1 cellular context compared by ENCODE assay signal in the genomic region with DNA sequence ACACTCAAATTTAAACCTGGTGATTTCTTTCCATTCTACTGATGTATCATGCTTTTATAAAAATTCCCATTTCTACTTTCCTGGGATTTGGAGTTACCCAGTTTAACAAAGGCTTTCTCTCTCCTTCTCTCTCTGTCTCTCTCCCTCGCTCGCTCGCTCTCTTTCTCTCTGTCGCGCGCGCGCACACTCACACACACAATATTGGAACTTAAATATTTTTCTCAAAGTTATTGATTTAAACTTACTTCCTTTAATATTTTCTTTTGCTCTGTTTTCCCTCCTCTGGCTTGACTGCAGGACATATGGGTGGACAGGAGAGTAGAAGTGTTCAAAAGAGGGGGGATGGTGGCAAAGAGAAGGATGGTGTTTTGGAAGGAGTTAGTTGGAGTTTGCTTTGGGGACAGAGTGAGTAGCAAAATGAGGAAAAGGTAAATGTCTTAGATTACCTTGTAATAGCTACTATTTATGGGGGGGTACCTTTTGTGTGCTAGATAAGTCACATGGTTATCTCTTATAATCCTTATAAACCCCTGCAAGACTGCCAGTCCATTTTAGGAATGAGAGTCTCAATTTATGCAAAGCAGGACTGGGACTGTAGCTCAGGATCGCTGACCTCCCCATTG.
TF ChIP-seq lines count a peak whose summit lies in the region.

No MANE protein-coding gene starts in this region.

TF ChIP-seq in K562, 482 proteins besides CTCF, POLR2A, EP300 and RAD21 (continued from another document and continues in another):
- TF ChIP-seq, protein P1, sequence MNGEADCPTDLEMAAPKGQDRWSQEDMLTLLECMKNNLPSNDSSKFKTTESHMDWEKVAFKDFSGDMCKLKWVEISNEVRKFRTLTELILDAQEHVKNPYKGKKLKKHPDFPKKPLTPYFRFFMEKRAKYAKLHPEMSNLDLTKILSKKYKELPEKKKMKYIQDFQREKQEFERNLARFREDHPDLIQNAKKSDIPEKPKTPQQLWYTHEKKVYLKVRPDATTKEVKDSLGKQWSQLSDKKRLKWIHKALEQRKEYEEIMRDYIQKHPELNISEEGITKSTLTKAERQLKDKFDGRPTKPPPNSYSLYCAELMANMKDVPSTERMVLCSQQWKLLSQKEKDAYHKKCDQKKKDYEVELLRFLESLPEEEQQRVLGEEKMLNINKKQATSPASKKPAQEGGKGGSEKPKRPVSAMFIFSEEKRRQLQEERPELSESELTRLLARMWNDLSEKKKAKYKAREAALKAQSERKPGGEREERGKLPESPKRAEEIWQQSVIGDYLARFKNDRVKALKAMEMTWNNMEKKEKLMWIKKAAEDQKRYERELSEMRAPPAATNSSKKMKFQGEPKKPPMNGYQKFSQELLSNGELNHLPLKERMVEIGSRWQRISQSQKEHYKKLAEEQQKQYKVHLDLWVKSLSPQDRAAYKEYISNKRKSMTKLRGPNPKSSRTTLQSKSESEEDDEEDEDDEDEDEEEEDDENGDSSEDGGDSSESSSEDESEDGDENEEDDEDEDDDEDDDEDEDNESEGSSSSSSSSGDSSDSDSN (IDR thresholded peaks at IDR 0.05; ENCODE audit: borderline replicate concordance in 1 of 2, low read depth in 2 of 2, low read length in 2 of 2), result no peak
- no peak for TF ChIP-seq ZNF140 (CRISPR knock-in tag; IDR thresholded peaks at IDR 0.05)
- no peak for TF ChIP-seq FIP1L1 (IDR thresholded peaks at IDR 0.05; ENCODE audit: low read depth, low read length, poor library complexity, severe bottlenecking)
- peak; percentile 57; the same call in 1 of the 2 replicates for TF ChIP-seq NFRKB (IDR thresholded peaks at IDR 0.05; ENCODE audit: low read depth)
- no peak for TF ChIP-seq NCOA4 (IDR thresholded peaks at IDR 0.05; ENCODE audit: partially characterized antibody)
- TF ChIP-seq, protein P2, sequence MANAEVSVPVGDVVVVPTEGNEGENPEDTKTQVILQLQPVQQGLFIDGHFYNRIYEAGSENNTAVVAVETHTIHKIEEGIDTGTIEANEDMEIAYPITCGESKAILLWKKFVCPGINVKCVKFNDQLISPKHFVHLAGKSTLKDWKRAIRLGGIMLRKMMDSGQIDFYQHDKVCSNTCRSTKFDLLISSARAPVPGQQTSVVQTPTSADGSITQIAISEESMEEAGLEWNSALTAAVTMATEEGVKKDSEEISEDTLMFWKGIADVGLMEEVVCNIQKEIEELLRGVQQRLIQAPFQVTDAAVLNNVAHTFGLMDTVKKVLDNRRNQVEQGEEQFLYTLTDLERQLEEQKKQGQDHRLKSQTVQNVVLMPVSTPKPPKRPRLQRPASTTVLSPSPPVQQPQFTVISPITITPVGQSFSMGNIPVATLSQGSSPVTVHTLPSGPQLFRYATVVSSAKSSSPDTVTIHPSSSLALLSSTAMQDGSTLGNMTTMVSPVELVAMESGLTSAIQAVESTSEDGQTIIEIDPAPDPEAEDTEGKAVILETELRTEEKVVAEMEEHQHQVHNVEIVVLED (CRISPR knock-in tag; IDR thresholded peaks at IDR 0.05), result no peak
- TF ChIP-seq, protein P3, sequence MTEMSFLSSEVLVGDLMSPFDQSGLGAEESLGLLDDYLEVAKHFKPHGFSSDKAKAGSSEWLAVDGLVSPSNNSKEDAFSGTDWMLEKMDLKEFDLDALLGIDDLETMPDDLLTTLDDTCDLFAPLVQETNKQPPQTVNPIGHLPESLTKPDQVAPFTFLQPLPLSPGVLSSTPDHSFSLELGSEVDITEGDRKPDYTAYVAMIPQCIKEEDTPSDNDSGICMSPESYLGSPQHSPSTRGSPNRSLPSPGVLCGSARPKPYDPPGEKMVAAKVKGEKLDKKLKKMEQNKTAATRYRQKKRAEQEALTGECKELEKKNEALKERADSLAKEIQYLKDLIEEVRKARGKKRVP (CRISPR knock-in tag; IDR thresholded peaks at IDR 0.05), result no peak
- no peak for TF ChIP-seq NEUROD1 (IDR thresholded peaks at IDR 0.05; ENCODE audit: borderline replicate concordance, low read depth, low read length, partially characterized antibody)
- no peak for TF ChIP-seq NBN (IDR thresholded peaks at IDR 0.05; ENCODE audit: low read depth)
- no peak for TF ChIP-seq PCBP1 (IDR thresholded peaks at IDR 0.05; ENCODE audit: low read depth, low read length, poor library complexity, severe bottlenecking)
- no peak for TF ChIP-seq HEY1 (CRISPR knock-in tag; IDR thresholded peaks at IDR 0.05; ENCODE audit: borderline replicate concordance)
- TF ChIP-seq MTA1 (IDR thresholded peaks at IDR 0.05; ENCODE audit: borderline replicate concordance), result no peak
- 0 out of 4 replicates have a peak, but pooled peaks of 1 of the 2 experiments have one; percentile 16 for TF ChIP-seq TEAD1 (CRISPR knock-in tag; IDR thresholded peaks at IDR 0.05)
- no peak for TF ChIP-seq TEAD2 (tag; IDR thresholded peaks at IDR 0.05)
- TF ChIP-seq SMARCB1 (IDR thresholded peaks at IDR 0.05; ENCODE audit: insufficient read length, low read depth), result no peak
- TF ChIP-seq ZNF586 (CRISPR knock-in tag; conservative IDR thresholded peaks at IDR 0.05), result no peak
- no peak for TF ChIP-seq SMAD4 (CRISPR knock-in tag; conservative IDR thresholded peaks at IDR 0.05)
- TF ChIP-seq SNRNP70 (optimal IDR thresholded peaks at IDR 0.05; ENCODE audit: low read depth, low read length), result no peak
- TF ChIP-seq MAFF (IDR thresholded peaks at IDR 0.05; ENCODE audit: low read length), result no peak
- TF ChIP-seq GABPB2 (CRISPR knock-in tag; conservative IDR thresholded peaks at IDR 0.05), result no peak
- TF ChIP-seq, protein P4, sequence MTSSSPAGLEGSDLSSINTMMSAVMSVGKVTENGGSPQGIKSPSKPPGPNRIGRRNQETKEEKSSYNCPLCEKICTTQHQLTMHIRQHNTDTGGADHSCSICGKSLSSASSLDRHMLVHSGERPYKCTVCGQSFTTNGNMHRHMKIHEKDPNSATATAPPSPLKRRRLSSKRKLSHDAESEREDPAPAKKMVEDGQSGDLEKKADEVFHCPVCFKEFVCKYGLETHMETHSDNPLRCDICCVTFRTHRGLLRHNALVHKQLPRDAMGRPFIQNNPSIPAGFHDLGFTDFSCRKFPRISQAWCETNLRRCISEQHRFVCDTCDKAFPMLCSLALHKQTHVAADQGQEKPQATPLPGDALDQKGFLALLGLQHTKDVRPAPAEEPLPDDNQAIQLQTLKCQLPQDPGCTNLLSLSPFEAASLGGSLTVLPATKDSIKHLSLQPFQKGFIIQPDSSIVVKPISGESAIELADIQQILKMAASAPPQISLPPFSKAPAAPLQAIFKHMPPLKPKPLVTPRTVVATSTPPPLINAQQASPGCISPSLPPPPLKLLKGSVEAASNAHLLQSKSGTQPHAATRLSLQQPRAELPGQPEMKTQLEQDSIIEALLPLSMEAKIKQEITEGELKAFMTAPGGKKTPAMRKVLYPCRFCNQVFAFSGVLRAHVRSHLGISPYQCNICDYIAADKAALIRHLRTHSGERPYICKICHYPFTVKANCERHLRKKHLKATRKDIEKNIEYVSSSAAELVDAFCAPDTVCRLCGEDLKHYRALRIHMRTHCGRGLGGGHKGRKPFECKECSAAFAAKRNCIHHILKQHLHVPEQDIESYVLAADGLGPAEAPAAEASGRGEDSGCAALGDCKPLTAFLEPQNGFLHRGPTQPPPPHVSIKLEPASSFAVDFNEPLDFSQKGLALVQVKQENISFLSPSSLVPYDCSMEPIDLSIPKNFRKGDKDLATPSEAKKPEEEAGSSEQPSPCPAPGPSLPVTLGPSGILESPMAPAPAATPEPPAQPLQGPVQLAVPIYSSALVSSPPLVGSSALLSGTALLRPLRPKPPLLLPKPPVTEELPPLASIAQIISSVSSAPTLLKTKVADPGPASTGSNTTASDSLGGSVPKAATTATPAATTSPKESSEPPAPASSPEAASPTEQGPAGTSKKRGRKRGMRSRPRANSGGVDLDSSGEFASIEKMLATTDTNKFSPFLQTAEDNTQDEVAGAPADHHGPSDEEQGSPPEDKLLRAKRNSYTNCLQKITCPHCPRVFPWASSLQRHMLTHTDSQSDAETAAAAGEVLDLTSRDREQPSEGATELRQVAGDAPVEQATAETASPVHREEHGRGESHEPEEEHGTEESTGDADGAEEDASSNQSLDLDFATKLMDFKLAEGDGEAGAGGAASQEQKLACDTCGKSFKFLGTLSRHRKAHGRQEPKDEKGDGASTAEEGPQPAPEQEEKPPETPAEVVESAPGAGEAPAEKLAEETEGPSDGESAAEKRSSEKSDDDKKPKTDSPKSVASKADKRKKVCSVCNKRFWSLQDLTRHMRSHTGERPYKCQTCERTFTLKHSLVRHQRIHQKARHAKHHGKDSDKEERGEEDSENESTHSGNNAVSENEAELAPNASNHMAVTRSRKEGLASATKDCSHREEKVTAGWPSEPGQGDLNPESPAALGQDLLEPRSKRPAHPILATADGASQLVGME (CRISPR knock-in tag; IDR thresholded peaks at IDR 0.05), result no peak
- no peak for TF ChIP-seq KAT7 (CRISPR knock-in tag; IDR thresholded peaks at IDR 0.05; ENCODE audit: borderline replicate concordance)
- TF ChIP-seq, protein P5, sequence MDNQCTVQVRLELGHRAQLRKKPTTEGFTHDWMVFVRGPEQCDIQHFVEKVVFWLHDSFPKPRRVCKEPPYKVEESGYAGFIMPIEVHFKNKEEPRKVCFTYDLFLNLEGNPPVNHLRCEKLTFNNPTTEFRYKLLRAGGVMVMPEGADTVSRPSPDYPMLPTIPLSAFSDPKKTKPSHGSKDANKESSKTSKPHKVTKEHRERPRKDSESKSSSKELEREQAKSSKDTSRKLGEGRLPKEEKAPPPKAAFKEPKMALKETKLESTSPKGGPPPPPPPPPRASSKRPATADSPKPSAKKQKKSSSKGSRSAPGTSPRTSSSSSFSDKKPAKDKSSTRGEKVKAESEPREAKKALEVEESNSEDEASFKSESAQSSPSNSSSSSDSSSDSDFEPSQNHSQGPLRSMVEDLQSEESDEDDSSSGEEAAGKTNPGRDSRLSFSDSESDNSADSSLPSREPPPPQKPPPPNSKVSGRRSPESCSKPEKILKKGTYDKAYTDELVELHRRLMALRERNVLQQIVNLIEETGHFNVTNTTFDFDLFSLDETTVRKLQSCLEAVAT (IDR thresholded peaks at IDR 0.05), result peak in 1 of 2 experiments; percentile 12; a peak in 2 of 4 replicates
- peak; percentile 44 to 56 for TF ChIP-seq NRF1 (conservative IDR thresholded peaks at IDR 0.05 in 1 of 2, IDR thresholded peaks at IDR 0.05 in 1 of 2)
- TF ChIP-seq, protein P6, sequence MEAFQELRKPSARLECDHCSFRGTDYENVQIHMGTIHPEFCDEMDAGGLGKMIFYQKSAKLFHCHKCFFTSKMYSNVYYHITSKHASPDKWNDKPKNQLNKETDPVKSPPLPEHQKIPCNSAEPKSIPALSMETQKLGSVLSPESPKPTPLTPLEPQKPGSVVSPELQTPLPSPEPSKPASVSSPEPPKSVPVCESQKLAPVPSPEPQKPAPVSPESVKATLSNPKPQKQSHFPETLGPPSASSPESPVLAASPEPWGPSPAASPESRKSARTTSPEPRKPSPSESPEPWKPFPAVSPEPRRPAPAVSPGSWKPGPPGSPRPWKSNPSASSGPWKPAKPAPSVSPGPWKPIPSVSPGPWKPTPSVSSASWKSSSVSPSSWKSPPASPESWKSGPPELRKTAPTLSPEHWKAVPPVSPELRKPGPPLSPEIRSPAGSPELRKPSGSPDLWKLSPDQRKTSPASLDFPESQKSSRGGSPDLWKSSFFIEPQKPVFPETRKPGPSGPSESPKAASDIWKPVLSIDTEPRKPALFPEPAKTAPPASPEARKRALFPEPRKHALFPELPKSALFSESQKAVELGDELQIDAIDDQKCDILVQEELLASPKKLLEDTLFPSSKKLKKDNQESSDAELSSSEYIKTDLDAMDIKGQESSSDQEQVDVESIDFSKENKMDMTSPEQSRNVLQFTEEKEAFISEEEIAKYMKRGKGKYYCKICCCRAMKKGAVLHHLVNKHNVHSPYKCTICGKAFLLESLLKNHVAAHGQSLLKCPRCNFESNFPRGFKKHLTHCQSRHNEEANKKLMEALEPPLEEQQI (IDR thresholded peaks at IDR 0.05), result no peak
- TF ChIP-seq DMBX1 (CRISPR knock-in tag; IDR thresholded peaks at IDR 0.05; ENCODE audit: borderline replicate concordance), result no peak
- no peak for TF ChIP-seq HLTF (IDR thresholded peaks at IDR 0.05)
- TF ChIP-seq CHD2 (IDR thresholded peaks at IDR 0.05; ENCODE audit: low read depth, low read length), result no peak
- TF ChIP-seq, protein P7, sequence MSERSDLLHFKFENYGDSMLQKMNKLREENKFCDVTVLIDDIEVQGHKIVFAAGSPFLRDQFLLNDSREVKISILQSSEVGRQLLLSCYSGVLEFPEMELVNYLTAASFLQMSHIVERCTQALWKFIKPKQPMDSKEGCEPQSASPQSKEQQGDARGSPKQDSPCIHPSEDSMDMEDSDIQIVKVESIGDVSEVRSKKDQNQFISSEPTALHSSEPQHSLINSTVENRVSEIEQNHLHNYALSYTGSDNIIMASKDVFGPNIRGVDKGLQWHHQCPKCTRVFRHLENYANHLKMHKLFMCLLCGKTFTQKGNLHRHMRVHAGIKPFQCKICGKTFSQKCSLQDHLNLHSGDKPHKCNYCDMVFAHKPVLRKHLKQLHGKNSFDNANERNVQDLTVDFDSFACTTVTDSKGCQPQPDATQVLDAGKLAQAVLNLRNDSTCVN (CRISPR knock-in tag; IDR thresholded peaks at IDR 0.05), result peak; percentile 8; the same call in 1 of the 2 replicates
- TF ChIP-seq ZSCAN32 (CRISPR knock-in tag; IDR thresholded peaks at IDR 0.05), result no peak
- TF ChIP-seq OTX1 (CRISPR knock-in tag; IDR thresholded peaks at IDR 0.05), result no peak
- TF ChIP-seq, protein P8, sequence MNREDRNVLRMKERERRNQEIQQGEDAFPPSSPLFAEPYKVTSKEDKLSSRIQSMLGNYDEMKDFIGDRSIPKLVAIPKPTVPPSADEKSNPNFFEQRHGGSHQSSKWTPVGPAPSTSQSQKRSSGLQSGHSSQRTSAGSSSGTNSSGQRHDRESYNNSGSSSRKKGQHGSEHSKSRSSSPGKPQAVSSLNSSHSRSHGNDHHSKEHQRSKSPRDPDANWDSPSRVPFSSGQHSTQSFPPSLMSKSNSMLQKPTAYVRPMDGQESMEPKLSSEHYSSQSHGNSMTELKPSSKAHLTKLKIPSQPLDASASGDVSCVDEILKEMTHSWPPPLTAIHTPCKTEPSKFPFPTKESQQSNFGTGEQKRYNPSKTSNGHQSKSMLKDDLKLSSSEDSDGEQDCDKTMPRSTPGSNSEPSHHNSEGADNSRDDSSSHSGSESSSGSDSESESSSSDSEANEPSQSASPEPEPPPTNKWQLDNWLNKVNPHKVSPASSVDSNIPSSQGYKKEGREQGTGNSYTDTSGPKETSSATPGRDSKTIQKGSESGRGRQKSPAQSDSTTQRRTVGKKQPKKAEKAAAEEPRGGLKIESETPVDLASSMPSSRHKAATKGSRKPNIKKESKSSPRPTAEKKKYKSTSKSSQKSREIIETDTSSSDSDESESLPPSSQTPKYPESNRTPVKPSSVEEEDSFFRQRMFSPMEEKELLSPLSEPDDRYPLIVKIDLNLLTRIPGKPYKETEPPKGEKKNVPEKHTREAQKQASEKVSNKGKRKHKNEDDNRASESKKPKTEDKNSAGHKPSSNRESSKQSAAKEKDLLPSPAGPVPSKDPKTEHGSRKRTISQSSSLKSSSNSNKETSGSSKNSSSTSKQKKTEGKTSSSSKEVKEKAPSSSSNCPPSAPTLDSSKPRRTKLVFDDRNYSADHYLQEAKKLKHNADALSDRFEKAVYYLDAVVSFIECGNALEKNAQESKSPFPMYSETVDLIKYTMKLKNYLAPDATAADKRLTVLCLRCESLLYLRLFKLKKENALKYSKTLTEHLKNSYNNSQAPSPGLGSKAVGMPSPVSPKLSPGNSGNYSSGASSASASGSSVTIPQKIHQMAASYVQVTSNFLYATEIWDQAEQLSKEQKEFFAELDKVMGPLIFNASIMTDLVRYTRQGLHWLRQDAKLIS (CRISPR knock-in tag; IDR thresholded peaks at IDR 0.05), result peak; percentile 78
- TF ChIP-seq, protein P9, sequence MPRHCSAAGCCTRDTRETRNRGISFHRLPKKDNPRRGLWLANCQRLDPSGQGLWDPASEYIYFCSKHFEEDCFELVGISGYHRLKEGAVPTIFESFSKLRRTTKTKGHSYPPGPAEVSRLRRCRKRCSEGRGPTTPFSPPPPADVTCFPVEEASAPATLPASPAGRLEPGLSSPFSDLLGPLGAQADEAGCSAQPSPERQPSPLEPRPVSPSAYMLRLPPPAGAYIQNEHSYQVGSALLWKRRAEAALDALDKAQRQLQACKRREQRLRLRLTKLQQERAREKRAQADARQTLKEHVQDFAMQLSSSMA (CRISPR knock-in tag; IDR thresholded peaks at IDR 0.05), result no peak
- TF ChIP-seq KLF16 (IDR thresholded peaks at IDR 0.05), result no peak
